ENCODE assay signal across 10 cellular contexts in genomic region chr3:74613566-74613965, GRCh38. TPM values are rescaled to one million over a fixed set of nuclear protein-coding genes. Genes with fewer than 3 reads are reported as not detected.
DNase-seq lines count a peak whose midpoint lies in the region; ATAC-seq and TF ChIP-seq lines count a peak whose summit lies in the region.
"Had no signal": no experiment of that assay in that cellular context is flagged by ENCODE, and none has a peak within 500 bp of the region (broad histone marks: within the 10 kb centered on the region; RNA-seq: fewer than 3 reads in every experiment).

No MANE protein-coding gene starts in this region.

- H3K27me3 ChIP-seq in H7 (ENCODE audit: control insufficient read depth, insufficient read depth, low read length) (peaks cover 47% of the 10 kb centered on the region), body of pancreas (no peaks in the 10 kb centered on the region), iPS-20b (ENCODE audit: insufficient read depth, low read length) (peaks cover 66% of the 10 kb centered on the region), gastrocnemius medialis (peaks cover 5 to 12% (median 11%) of the 10 kb centered on the region in 3 donors)

- H3K27ac ChIP-seq in body of pancreas (peak overlapping the region in 3 of 4 donors; percentile 24 to 64 (median 28)), iPS-20b (ENCODE audit: low read length) (no peak overlapping the region), gastrocnemius medialis (no peak overlapping the region)

- in situ Hi-C loops in gastrocnemius medialis (cut with MboI; ENCODE audit: low sequenced_read_pairs in 4 of 4) = no loop called here

- ATAC-seq in body of pancreas = peak; percentile 57
- no peak for ATAC-seq in gastrocnemius medialis
- no peak for ATAC-seq in HG02571 (IDR thresholded peaks at IDR 0.05; ENCODE audit: unreplicated experiment)
- ATAC-seq: activated naive CD4-positive, alpha-beta T cell treated with anti-CD3 and anti-CD28 coated beads, Interleukin-2, amount 50 U/mL, for 72 hours had no signal

- intact Hi-C loops in body of pancreas (cut with DNase I) = no loop called here
- intact Hi-C loops in gastrocnemius medialis (cut with DNase I; ENCODE audit: low total_unique reads) = no loop called here

- no peaks in the 10 kb centered on the region for H3K36me3 ChIP-seq in H7 (replicated peaks; ENCODE audit: control insufficient read depth, insufficient read depth, low read length)
- H3K36me3 ChIP-seq in body of pancreas (replicated peaks in 1 of 2; ENCODE audit: insufficient read depth in 1 of 2, low read depth in 2 of 2) = no peaks in the 10 kb centered on the region
- no peaks in the 10 kb centered on the region for H3K36me3 ChIP-seq in iPS-20b (ENCODE audit: insufficient read depth, low read depth, low read length)
- no peaks in the 10 kb centered on the region for H3K36me3 ChIP-seq in gastrocnemius medialis

- H3K4me3 ChIP-seq in H7 (ENCODE audit: insufficient read depth, low read depth, low read length) (peak overlapping the region; percentile 30; the same call in 1 of the 2 replicates), body of pancreas (peak overlapping the region; percentile 13 to 15), iPS-20b (ENCODE audit: low read length) (peak overlapping the region; percentile 74), gastrocnemius medialis (peak overlapping the region; percentile 9 to 31 (median 16))

- no peak overlapping the region for H3K9ac ChIP-seq in iPS-20b (ENCODE audit: low read depth, low read length)

- TF ChIP-seq POLR2A in body of pancreas (IDR thresholded peaks at IDR 0.05) (no peak), gastrocnemius medialis (IDR thresholded peaks at IDR 0.05) (no peak)

- TF ChIP-seq CTCF in body of pancreas (IDR thresholded peaks at IDR 0.05) (no peak), gastrocnemius medialis (IDR thresholded peaks at IDR 0.05 in 4 of 5, conservative IDR thresholded peaks at IDR 0.05 in 1 of 5) (no peak)

- peaks cover 18% of the 10 kb centered on the region for H3K4me1 ChIP-seq in body of pancreas
- peaks cover 5% of the 10 kb centered on the region; the same call in 1 of the 2 replicates for H3K4me1 ChIP-seq in iPS-20b (ENCODE audit: insufficient read depth, low read length)
- H3K4me1 ChIP-seq in gastrocnemius medialis = no peaks in the 10 kb centered on the region

- 1 to 3% methylated on average over 15 of the region's 15 CpGs for WGBS in body of pancreas, 2 donors

- no peaks in the 10 kb centered on the region for H3K9me3 ChIP-seq in body of pancreas
- H3K9me3 ChIP-seq in iPS-20b (ENCODE audit: insufficient read depth, low read depth, low read length) = no peaks in the 10 kb centered on the region
- no peaks in the 10 kb centered on the region for H3K9me3 ChIP-seq in gastrocnemius medialis

- DNase-seq in H7 = peak; percentile 16
- DNase-seq in body of pancreas = peak; percentile 25 to 67 (median 34)
- DNase-seq in gastrocnemius medialis = no peak
- no peak for DNase-seq in stimulated activated CD4-positive, alpha-beta T cell treated with anti-CD3 and anti-CD28 coated beads, Interleukin-4, amount 100 ng/mL, for 1 hour
- DNase-seq in stimulated activated CD8-positive, alpha-beta memory T cell treated with anti-CD3 and anti-CD28 coated beads, Interleukin-4, amount 100 ng/mL, for 48 hours = no peak
- DNase-seq in MV-4-11 (lab: John Stamatoyannopoulos, UW) = no peak
- DNase-seq: NCI-H2029 had no signal

RNA-seq across cellular contexts. Expression of gene CNTN3, which starts 0.9 kb away (rescaled TPM):
- total RNA-seq in H7 (2014; rRNA removed; shearing (Covaris generic)) = 0.14 and 0.15 TPM in 2 replicates
- total RNA-seq in body of pancreas (10 to 100 TPM in 1 of 2 donors, 1 to 10 TPM in 1; 7.3 to 20.4 TPM), gastrocnemius medialis (under 1 TPM in 3 of 4 donors, not detected in 1; 0.24 to 0.49 (median 0.36) TPM)
- total RNA-seq: activated naive CD4-positive, alpha-beta T cell treated with anti-CD3 and anti-CD28 coated beads, Interleukin-2, amount 50 U/mL, for 72 hours had no signal

Comparison
In these comparisons a context has a peak if more than half of its experiments do, and no peak if none do; other contexts are left out.
1. DNase-seq: peak in H7 (single experiment) and body of pancreas (4 of 4); none in gastrocnemius medialis (0 of 2), stimulated activated CD4-positive, alpha-beta T cell treated with anti-CD3 and anti-CD28 coated beads, Interleukin-4, amount 100 ng/mL, for 1 hour (single experiment), stimulated activated CD8-positive, alpha-beta memory T cell treated with anti-CD3 and anti-CD28 coated beads, Interleukin-4, amount 100 ng/mL, for 48 hours (single experiment) and MV-4-11 (single experiment).
2. H3K4me3 ChIP-seq: peak in every context shown above with its lines; median percentile 74 in iPS-20b; 30 in H7; 16 in gastrocnemius medialis; 14 in body of pancreas.
3. H3K27ac ChIP-seq: peak in body of pancreas (3 of 4); none in iPS-20b (single experiment) and gastrocnemius medialis (0 of 4).